1 cellular context compared by ENCODE assay signal in genomic region chr9:136092741-136093140, GRCh38.
TF ChIP-seq lines count a peak whose summit lies in the region.

No MANE protein-coding gene starts in this region.

TF ChIP-seq in H1, 55 proteins besides CTCF, POLR2A, EP300 and RAD21:
- TF ChIP-seq BRCA1 (IDR thresholded peaks at IDR 0.05; ENCODE audit: low read depth, low read length) (no peak), YY1 (IDR thresholded peaks at IDR 0.05; ENCODE audit: low read depth, low read length) (no peak), USF2 (IDR thresholded peaks at IDR 0.05; ENCODE audit: low read length) (no peak), CBX5 (IDR thresholded peaks at IDR 0.05; ENCODE audit: low read depth, low read length) (no peak)
